ENCODE assay signal across 16 cellular contexts in genomic region chr13:33323766-33324525, GRCh38. TPM values are rescaled to one million over a fixed set of nuclear protein-coding genes. Genes with fewer than 3 reads are reported as not detected.
A peak's percentile ranks its signal among the peaks of the same experiment; 100 is the strongest.
DNase-seq lines count a peak whose midpoint lies in the region; TF ChIP-seq lines count a peak whose summit lies in the region.
"Had no signal": no experiment of that assay in that cellular context is flagged by ENCODE, and none has a peak within 500 bp of the region (broad histone marks: within the 10 kb centered on the region; RNA-seq: fewer than 3 reads in every experiment).

No MANE protein-coding gene starts in this region.

- WGBS in tibial nerve, 2 donors: 40 to 46% methylated on average over 7 of the region's 7 CpGs

- DNase-seq in NCI-H82 (lab: John Stamatoyannopoulos, UW) (peak; percentile 60), NCI-H82 treated with DMSO at 0.1 percent for 48 hours (lab: John Stamatoyannopoulos, UW; ENCODE audit: unreplicated experiment) (no peak), adipocyte (ENCODE audit: low read depth) (peak; percentile 76), fibroblast of pulmonary artery (ENCODE audit: low read depth) (peak; percentile 42), tibial nerve (ENCODE audit: low spot score in 2 of 2) (no peak), HuH-7 (ENCODE audit: low spot score) (no peak), dorsolateral prefrontal cortex (no peak)
- no peak for DNase-seq in activated CD4-positive, CD25-positive, alpha-beta regulatory T cell treated with anti-CD3 and anti-CD28 coated beads, Interleukin-2, amount 50 U/mL, for 72 hours
- DNase-seq: activated CD8-positive, alpha-beta T cell treated with anti-CD3 and anti-CD28 coated beads for 36 hours; CD8-positive, alpha-beta memory T cell; endodermal cell; head of caudate nucleus; KBM-7; NCI-H1092; stimulated activated naive CD8-positive, alpha-beta T cell treated with anti-CD3 and anti-CD28 coated beads, Interleukin-15, Interleukin-2, amounts not matched to agents 100 U/mL and 50 U/mL, for 24 hours had no signal

- intact Hi-C loops in dorsolateral prefrontal cortex (cut with DNase I): no loop called here

- TF ChIP-seq EP300 in tibial nerve (IDR thresholded peaks at IDR 0.05): no peak

- no peak overlapping the region for H3K9ac ChIP-seq in adipocyte (ENCODE audit: low read length)
- H3K9ac ChIP-seq: parathyroid adenoma had no signal

- H3K4me1 ChIP-seq in adipocyte (ENCODE audit: control insufficient read depth, insufficient read depth, low read length) (peaks cover 30% of the 10 kb centered on the region), tibial nerve (peaks cover 0 to 36% (median 23%) of the 10 kb centered on the region in 4 donors)

- no peak for TF ChIP-seq POLR2A in tibial nerve (IDR thresholded peaks at IDR 0.05)

- TF ChIP-seq CTCF in fibroblast of pulmonary artery (IDR thresholded peaks at IDR 0.05; ENCODE audit: low read length, missing control alignments) (no peak), tibial nerve (IDR thresholded peaks at IDR 0.05) (no peak), dorsolateral prefrontal cortex (IDR thresholded peaks at IDR 0.05 in 54 of 56, conservative IDR thresholded peaks at IDR 0.05 in 2 of 56; ENCODE audit: low read depth in 1 of 56, partially characterized antibody in 56 of 56) (no peak)

- H3K4me3 ChIP-seq in adipocyte (ENCODE audit: low read length): no peak overlapping the region
- no peak overlapping the region for H3K4me3 ChIP-seq in fibroblast of pulmonary artery (replicated peaks; ENCODE audit: low read depth, low read length)
- H3K4me3 ChIP-seq in tibial nerve: no peak overlapping the region
- no peak overlapping the region for H3K4me3 ChIP-seq in dorsolateral prefrontal cortex

- H3K9me3 ChIP-seq in adipocyte (ENCODE audit: control insufficient read depth, low read length) (no peaks in the 10 kb centered on the region), tibial nerve (no peaks in the 10 kb centered on the region)

- H3K27ac ChIP-seq in tibial nerve (peak overlapping the region; percentile 56 to 87 (median 75)), dorsolateral prefrontal cortex (peak overlapping the region in 6 of 59 donors; percentile 3 to 37 (median 26))
- H3K27ac ChIP-seq: parathyroid adenoma had no signal

- H3K27me3 ChIP-seq in adipocyte (replicated peaks; ENCODE audit: control insufficient read depth, insufficient read depth, low read length) (no peaks in the 10 kb centered on the region), tibial nerve (no peaks in the 10 kb centered on the region), dorsolateral prefrontal cortex (no peaks in the 10 kb centered on the region)

- H3K36me3 ChIP-seq in adipocyte (ENCODE audit: control insufficient read depth, insufficient read depth, low read length, severe bottlenecking) (no peaks in the 10 kb centered on the region), tibial nerve (no peaks in the 10 kb centered on the region)

RNA-seq across cellular contexts. Expression of gene STARD13, which starts 38.4 kb away (rescaled TPM):
- total RNA-seq in tibial nerve: 100 to 1,000 TPM in 1 of 4 donors, 10 to 100 TPM in 3; 52.7 to 125 (median 80.0) TPM
- total RNA-seq in dorsolateral prefrontal cortex: 10 to 100 TPM; 42.3 to 91.6 (median 62.0) TPM
- total RNA-seq: activated CD8-positive, alpha-beta T cell treated with anti-CD3 and anti-CD28 coated beads for 36 hours had no signal

Comparison
In these comparisons a context has a peak if more than half of its experiments do, and no peak if none do; other contexts are left out.
1. DNase-seq: peak in NCI-H82 (single experiment), adipocyte (single experiment) and fibroblast of pulmonary artery (single experiment); none in NCI-H82 treated with DMSO at 0.1 percent for 48 hours (single experiment), tibial nerve (0 of 2), HuH-7 (single experiment), activated CD4-positive, CD25-positive, alpha-beta regulatory T cell treated with anti-CD3 and anti-CD28 coated beads, Interleukin-2, amount 50 U/mL, for 72 hours (single experiment) and dorsolateral prefrontal cortex (0 of 10).